ENCODE assay signal across 1 cellular context in the genomic region with DNA sequence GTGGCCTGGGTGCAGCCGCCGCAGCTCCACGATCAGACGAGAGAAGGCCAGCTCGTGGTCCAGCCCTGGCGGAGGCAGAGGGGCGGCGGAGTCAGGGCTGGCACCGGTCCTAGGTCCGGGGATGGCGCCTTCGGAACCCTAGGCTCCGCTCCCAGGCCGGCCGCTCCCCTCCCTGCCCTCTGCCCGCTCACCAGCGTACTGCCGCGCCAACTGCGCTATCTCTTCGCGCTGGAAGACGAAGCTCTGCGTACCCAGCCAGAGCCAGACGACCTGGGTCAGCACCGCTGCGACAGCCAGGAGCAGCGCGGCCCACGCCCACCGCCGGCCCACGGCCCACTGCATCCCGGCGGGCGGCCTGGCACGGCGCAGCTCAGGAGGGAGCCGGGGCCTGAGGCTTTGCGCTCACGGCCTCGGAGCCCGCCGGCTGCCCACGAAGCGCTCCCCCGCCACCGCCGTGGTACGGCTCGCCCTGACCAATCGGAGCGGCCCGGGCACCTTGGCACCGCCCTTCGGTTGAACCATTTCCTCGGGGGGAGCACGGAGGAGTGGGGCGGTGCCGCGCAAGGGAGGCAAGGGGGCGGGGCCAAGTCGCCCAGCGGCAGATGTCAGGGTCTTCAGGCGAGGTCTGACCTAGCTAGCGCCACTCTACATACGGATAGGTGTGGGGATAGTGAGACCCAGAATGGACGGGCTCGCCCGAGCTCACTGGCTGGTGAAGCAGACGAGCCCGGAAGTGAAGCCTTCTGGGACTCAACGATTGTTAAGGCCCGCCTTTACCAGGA.
TF ChIP-seq lines count a peak whose summit lies in the region.

TSS of gene SIGMAR1 (minus strand) at position 432 of the 782 bp plus-strand sequence. CDS start at position 342, 90 bp downstream.

TF ChIP-seq in GM12878, 131 proteins besides CTCF, POLR2A, EP300 and RAD21 (continued from another document and continues in another):
- TF ChIP-seq NRF1 (conservative IDR thresholded peaks at IDR 0.05; ENCODE audit: low read depth, low read length), result no peak
- TF ChIP-seq ZZZ3 (IDR thresholded peaks at IDR 0.05; ENCODE audit: control insufficient read depth, insufficient read length, low read depth), result no peak
- TF ChIP-seq SP1 (IDR thresholded peaks at IDR 0.05; ENCODE audit: low read depth, low read length), result peak; percentile 88
- no peak for TF ChIP-seq MTA3 (IDR thresholded peaks at IDR 0.05; ENCODE audit: borderline replicate concordance, low read length)
- no peak for TF ChIP-seq RAD51 (IDR thresholded peaks at IDR 0.05)
- TF ChIP-seq CBX3 (IDR thresholded peaks at IDR 0.05; ENCODE audit: borderline replicate concordance, low read depth), result no peak
- TF ChIP-seq ELK1 (IDR thresholded peaks at IDR 0.05; ENCODE audit: low read depth, low read length), result peak; percentile 49; the same call in 1 of the 2 replicates
- no peak for TF ChIP-seq ETV6 (conservative IDR thresholded peaks at IDR 0.05 in 1 of 2, IDR thresholded peaks at IDR 0.05 in 1 of 2; ENCODE audit: borderline replicate concordance in 1 of 2, low read depth in 1 of 2)
- no peak for TF ChIP-seq FOS (IDR thresholded peaks at IDR 0.05; ENCODE audit: borderline replicate concordance, extremely low read depth, insufficient read length)
- TF ChIP-seq, protein P1, sequence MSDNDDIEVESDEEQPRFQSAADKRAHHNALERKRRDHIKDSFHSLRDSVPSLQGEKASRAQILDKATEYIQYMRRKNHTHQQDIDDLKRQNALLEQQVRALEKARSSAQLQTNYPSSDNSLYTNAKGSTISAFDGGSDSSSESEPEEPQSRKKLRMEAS (IDR thresholded peaks at IDR 0.05; ENCODE audit: low read depth, low read length), result peak; percentile 85; the same call in 1 of the 2 replicates
- TF ChIP-seq SRF (IDR thresholded peaks at IDR 0.05; ENCODE audit: low read depth in 2 of 2, low read length in 2 of 2), result no peak
- no peak for TF ChIP-seq ZSCAN29 (IDR thresholded peaks at IDR 0.05)
- 0 out of 2 replicates have a peak, but pooled peaks have one; percentile 58 for TF ChIP-seq ZNF217 (IDR thresholded peaks at IDR 0.05)
- TF ChIP-seq ZNF274 (IDR thresholded peaks at IDR 0.05; ENCODE audit: insufficient read depth, insufficient read length), result no peak
- no peak for TF ChIP-seq KDM1A (IDR thresholded peaks at IDR 0.05; ENCODE audit: borderline replicate concordance)
- no peak for TF ChIP-seq CEBPB (IDR thresholded peaks at IDR 0.05; ENCODE audit: borderline replicate concordance in 1 of 2, low read depth in 2 of 2, low read length in 2 of 2)
- TF ChIP-seq ZNF24 (IDR thresholded peaks at IDR 0.05), result 0 out of 2 replicates have a peak, but pooled peaks have one; percentile 33
- no peak; the same call in 1 of the 2 replicates for TF ChIP-seq SIN3A (IDR thresholded peaks at IDR 0.05; ENCODE audit: low read depth, low read length)
- no peak for TF ChIP-seq SREBF2 (IDR thresholded peaks at IDR 0.05; ENCODE audit: low read length)
- TF ChIP-seq BMI1 (IDR thresholded peaks at IDR 0.05; ENCODE audit: borderline replicate concordance), result no peak
- TF ChIP-seq JUNB (IDR thresholded peaks at IDR 0.05), result no peak
- TF ChIP-seq HDAC2 (IDR thresholded peaks at IDR 0.05), result no peak
- peak; percentile 93 to 95 for TF ChIP-seq BHLHE40 (IDR thresholded peaks at IDR 0.05; ENCODE audit: borderline replicate concordance in 1 of 2, low read depth in 2 of 2, low read length in 1 of 2)
- TF ChIP-seq LARP7 (IDR thresholded peaks at IDR 0.05), result peak; percentile 86; the same call in 1 of the 2 replicates
- TF ChIP-seq TARDBP (IDR thresholded peaks at IDR 0.05; ENCODE audit: borderline replicate concordance), result no peak
- 0 out of 2 replicates have a peak, but pooled peaks have one; percentile 10 for TF ChIP-seq TCF12 (IDR thresholded peaks at IDR 0.05; ENCODE audit: low read depth, low read length)
- TF ChIP-seq CREM (IDR thresholded peaks at IDR 0.05; ENCODE audit: low read depth), result peak; percentile 40; the same call in 1 of the 2 replicates
- no peak for TF ChIP-seq MYC (IDR thresholded peaks at IDR 0.05; ENCODE audit: insufficient read depth, insufficient read length, insufficient replicate concordance, low read length, severe bottlenecking)
- no peak for TF ChIP-seq TCF7 (IDR thresholded peaks at IDR 0.05; ENCODE audit: borderline replicate concordance)
- no peak for TF ChIP-seq REST (IDR thresholded peaks at IDR 0.05; ENCODE audit: low read depth, low read length)
- TF ChIP-seq CBFB (IDR thresholded peaks at IDR 0.05; ENCODE audit: low read depth), result no peak
- peak; percentile 88; the same call in 1 of the 2 replicates for TF ChIP-seq SREBF1 (IDR thresholded peaks at IDR 0.05; ENCODE audit: low read length)
- TF ChIP-seq ZNF384 (IDR thresholded peaks at IDR 0.05; ENCODE audit: borderline replicate concordance, low read depth, low read length), result no peak
- 0 out of 2 replicates have a peak, but pooled peaks have one; percentile 3 for TF ChIP-seq NR2C1 (IDR thresholded peaks at IDR 0.05)
- TF ChIP-seq YBX1 (IDR thresholded peaks at IDR 0.05), result no peak
- peak; percentile 20 for TF ChIP-seq RELA (IDR thresholded peaks at IDR 0.05; ENCODE audit: borderline replicate concordance, partially characterized antibody)
- TF ChIP-seq HDAC6 (IDR thresholded peaks at IDR 0.05; ENCODE audit: unreplicated experiment), result no peak
- TF ChIP-seq ZNF207 (IDR thresholded peaks at IDR 0.05; ENCODE audit: borderline replicate concordance), result peak; percentile 80; the same call in 1 of the 2 replicates
- no peak for TF ChIP-seq E2F8 (IDR thresholded peaks at IDR 0.05; ENCODE audit: low read depth, partially characterized antibody)
- no peak for TF ChIP-seq IRF5 (IDR thresholded peaks at IDR 0.05; ENCODE audit: borderline replicate concordance)
- peak; percentile 98 for TF ChIP-seq KLF5 (IDR thresholded peaks at IDR 0.05; ENCODE audit: partially characterized antibody)
- TF ChIP-seq YY1 (IDR thresholded peaks at IDR 0.05; ENCODE audit: low read depth, low read length), result no peak
- no peak; the same call in 1 of the 2 replicates for TF ChIP-seq ZBTB40 (IDR thresholded peaks at IDR 0.05; ENCODE audit: borderline replicate concordance)
- TF ChIP-seq IKZF1 (conservative IDR thresholded peaks at IDR 0.05), result peak; percentile 77
- TF ChIP-seq CHD1 (IDR thresholded peaks at IDR 0.05; ENCODE audit: low read depth, low read length), result peak; percentile 97
- TF ChIP-seq SIX5 (IDR thresholded peaks at IDR 0.05; ENCODE audit: low read depth, low read length, severe bottlenecking), result peak; percentile 25
- no peak for TF ChIP-seq KAT2A (conservative IDR thresholded peaks at IDR 0.05; ENCODE audit: control insufficient read depth, low read depth, low read length)
- peak; percentile 62 for TF ChIP-seq BACH1 (IDR thresholded peaks at IDR 0.05; ENCODE audit: borderline replicate concordance)
